ENCODE assay signal across 1 cellular context in the genomic region with DNA sequence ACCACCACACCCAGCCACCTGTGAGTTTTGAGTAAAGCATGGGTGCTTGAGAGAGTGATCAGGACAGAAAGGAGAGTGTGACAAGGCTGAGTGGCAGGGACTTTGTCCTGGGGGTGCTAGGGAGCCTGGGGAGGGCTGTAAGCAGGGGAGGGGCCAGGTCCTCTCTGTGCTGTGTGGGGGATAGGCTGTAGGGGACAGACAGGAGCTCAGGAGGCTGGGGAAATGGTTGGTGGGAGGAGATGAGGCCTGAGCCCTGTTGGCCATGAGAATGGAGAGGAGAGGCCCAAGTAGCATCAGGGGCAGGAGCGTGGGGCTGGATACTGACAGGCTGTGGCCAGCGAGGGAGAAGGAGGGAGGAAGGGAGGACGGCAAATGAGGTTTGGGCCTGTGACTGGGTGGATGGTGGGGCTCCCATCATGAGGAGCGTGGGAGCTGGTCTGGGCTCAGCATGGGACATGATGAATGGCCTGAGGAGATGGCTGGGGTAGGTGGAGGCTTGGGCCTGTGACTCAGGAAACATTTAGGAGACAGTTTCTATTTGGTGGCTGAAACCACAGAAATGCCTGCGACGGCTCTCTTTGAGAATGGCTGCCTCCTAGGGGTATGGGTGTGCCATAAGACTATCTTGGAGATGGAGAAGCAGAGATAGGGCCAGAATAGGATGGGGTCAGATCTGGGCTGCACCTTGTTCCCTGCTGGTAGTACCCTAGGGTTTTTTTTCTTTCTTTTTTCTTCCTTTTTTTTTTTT.
TF ChIP-seq lines count a peak whose summit lies in the region.

No MANE protein-coding gene starts in this region.

TF ChIP-seq in IMR-90, 13 proteins besides CTCF, POLR2A, EP300 and RAD21:
- TF ChIP-seq CHD1 (IDR thresholded peaks at IDR 0.05; ENCODE audit: low read depth, low read length) (no peak), RFX5 (IDR thresholded peaks at IDR 0.05; ENCODE audit: low read depth, low read length) (no peak)
